8 cellular contexts compared by ENCODE assay signal in the genomic region with DNA sequence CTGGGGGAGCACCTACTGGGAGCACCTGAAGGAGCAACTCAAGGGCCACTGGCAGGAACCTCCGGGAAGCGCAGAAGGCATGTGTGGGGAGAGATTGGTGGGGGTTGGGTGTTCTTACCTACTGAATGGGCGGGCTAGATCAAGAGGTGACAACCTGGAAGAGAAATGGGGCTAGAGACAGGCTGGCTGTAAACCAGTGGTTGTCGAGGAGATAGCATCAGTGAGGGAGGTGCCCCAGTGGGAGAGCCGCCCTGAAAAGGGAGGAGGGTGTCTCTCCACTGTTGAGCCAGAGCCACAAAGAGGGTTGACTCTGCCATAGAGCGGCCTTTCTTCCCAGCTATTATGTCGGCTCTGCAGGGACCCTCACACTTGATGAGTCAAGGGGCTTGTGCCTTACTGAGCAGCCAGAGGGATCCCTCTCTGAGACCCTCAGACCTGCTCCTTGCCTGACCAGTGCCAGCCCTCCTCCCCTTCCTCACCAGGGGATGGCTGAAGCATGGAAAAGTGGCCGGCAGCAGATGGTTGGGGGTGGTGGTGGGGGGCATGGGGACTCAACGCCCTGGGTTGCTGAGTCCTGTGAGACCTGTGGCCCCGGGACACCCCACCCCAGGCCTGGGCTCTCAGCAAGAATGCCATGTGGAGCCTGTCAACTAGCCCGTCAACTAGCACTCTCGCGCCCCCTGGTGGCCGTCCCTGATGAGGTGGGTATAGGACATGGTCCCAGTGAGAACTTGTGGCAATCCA. TPM values are rescaled to one million over a fixed set of nuclear protein-coding genes. Genes with fewer than 3 reads are reported as not detected.
DNase-seq lines count a peak whose midpoint lies in the region; ATAC-seq and TF ChIP-seq lines count a peak whose summit lies in the region.

No MANE protein-coding gene starts in this region.

- no peaks in the 10 kb centered on the region for H3K27me3 ChIP-seq in kidney epithelial cell (ENCODE audit: control insufficient read depth, insufficient read depth, low read length)

- TF ChIP-seq CTCF in cardiac fibroblast (IDR thresholded peaks at IDR 0.05; ENCODE audit: low read depth, low read length), result peak; percentile 85
- peak; percentile 86 for TF ChIP-seq CTCF in kidney epithelial cell (IDR thresholded peaks at IDR 0.05; ENCODE audit: insufficient read depth, low read length, poor library complexity, severe bottlenecking)

- H3K4me3 ChIP-seq in cardiac fibroblast (replicated peaks in 1 of 2; ENCODE audit: low read depth in 2 of 2, low read length in 2 of 2) (no peak overlapping the region), kidney epithelial cell (ENCODE audit: low read depth, low read length) (no peak overlapping the region)

- ATAC-seq in GM18498 (IDR thresholded peaks at IDR 0.05; ENCODE audit: unreplicated experiment) (peak; percentile 79), HG03095 (IDR thresholded peaks at IDR 0.05; ENCODE audit: unreplicated experiment) (peak; percentile 70)

- no peaks in the 10 kb centered on the region for H3K36me3 ChIP-seq in kidney epithelial cell (ENCODE audit: control insufficient read depth, insufficient read depth, low read length)

- DNase-seq in NCI-H345 treated with DMSO at 0.1 percent for 48 hours (lab: John Stamatoyannopoulos, UW; ENCODE audit: unreplicated experiment) (peak; percentile 3), cardiac fibroblast (ENCODE audit: low read depth in 2 of 2) (peak; percentile 78 to 82), kidney epithelial cell (ENCODE audit: low read depth) (no peak), cortex of kidney (lab: John Stamatoyannopoulos, UW) (no peak)
- peak; percentile 99 for DNase-seq in activated CD4-positive, CD25-positive, alpha-beta regulatory T cell treated with anti-CD3 and anti-CD28 coated beads, Interleukin-2, amount 50 U/mL, for 72 hours
- peak; percentile 94 for DNase-seq in stimulated activated CD4-positive, alpha-beta T cell treated with anti-CD3 and anti-CD28 coated beads, Interleukin-1b, Interleukin-23, amount 100 ng/mL, for 48 hours

RNA-seq across cellular contexts. Expression of gene PURB, which starts 36.4 kb away (rescaled TPM):
- 19.8 and 25.3 TPM in 2 replicates for total RNA-seq in kidney epithelial cell

RNA-seq across cellular contexts. Expression of gene MYO1G, which starts 57.0 kb away (rescaled TPM):
- total RNA-seq in kidney epithelial cell, result 0.04 and 0.27 TPM in 2 replicates

Comparison
In these comparisons a context has a peak if more than half of its experiments do, and no peak if none do; other contexts are left out.
1. DNase-seq: peak in NCI-H345 treated with DMSO at 0.1 percent for 48 hours (single experiment), activated CD4-positive, CD25-positive, alpha-beta regulatory T cell treated with anti-CD3 and anti-CD28 coated beads, Interleukin-2, amount 50 U/mL, for 72 hours (single experiment), cardiac fibroblast (2 of 2) and stimulated activated CD4-positive, alpha-beta T cell treated with anti-CD3 and anti-CD28 coated beads, Interleukin-1b, Interleukin-23, amount 100 ng/mL, for 48 hours (single experiment); none in kidney epithelial cell (single experiment) and cortex of kidney (single experiment).